In the genomic region with DNA sequence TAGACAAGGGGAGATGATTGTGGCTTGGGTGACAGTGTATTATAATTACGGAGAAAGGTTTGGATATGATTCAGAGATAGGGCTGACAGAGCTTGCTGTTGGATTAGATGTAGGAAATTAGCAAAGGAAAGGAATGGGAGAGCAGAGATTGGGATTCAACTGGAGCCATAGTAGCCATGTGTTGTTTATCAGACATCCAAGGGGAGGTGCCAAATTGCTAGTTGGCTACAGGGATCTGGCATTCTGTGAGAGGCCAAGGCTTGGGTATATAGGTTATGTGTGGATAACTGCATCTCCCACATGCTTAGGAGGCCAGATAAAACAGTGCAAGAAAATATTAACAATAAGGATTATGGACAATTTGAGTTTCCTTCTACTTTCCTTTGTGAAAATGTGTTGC, we compare ENCODE assay signal across 26 cellular contexts. TPM values are rescaled to one million over a fixed set of nuclear protein-coding genes. Genes with fewer than 3 reads are reported as not detected.
DNase-seq lines count a peak whose midpoint lies in the region; ATAC-seq and TF ChIP-seq lines count a peak whose summit lies in the region.
"Had no signal": no experiment of that assay in that cellular context is flagged by ENCODE, and none has a peak within 500 bp of the region (broad histone marks: within the 10 kb centered on the region; RNA-seq: fewer than 3 reads in every experiment).

No MANE protein-coding gene starts in this region.

- no peaks in the 10 kb centered on the region for H3K27me3 ChIP-seq in GM23338 (ENCODE audit: insufficient read depth)
- H3K27me3 ChIP-seq: heart right ventricle, SJSA1, upper lobe of right lung had no signal

- H4K20me1 ChIP-seq in GM23338 (replicated peaks; ENCODE audit: insufficient read depth): no peaks in the 10 kb centered on the region

- no peak overlapping the region for H3K4me3 ChIP-seq in GM23338
- H3K4me3 ChIP-seq: heart right ventricle, lung, SJSA1, upper lobe of right lung had no signal

- no peak for DNase-seq in activated naive CD4-positive, alpha-beta T cell treated with anti-CD3 and anti-CD28 coated beads, Interleukin-2, amount 50 U/mL, for 72 hours (ENCODE audit: low spot score in 2 of 2)
- DNase-seq in activated naive CD4-positive, alpha-beta T cell treated with anti-CD3 and anti-CD28 coated beads, Interleukin-2, amount 10 ng/mL, durations not matched to agents 7 days and 5 days: no peak
- DNase-seq in GM23338 (ENCODE audit: low spot score) (no peak), caudate nucleus (lab: John Stamatoyannopoulos, UW) (no peak), natural killer cell (no peak), SW 1271 (lab: John Stamatoyannopoulos, UW) (no peak), NCI-H1436 (lab: John Stamatoyannopoulos, UW) (no peak)
- DNase-seq: ACHN; activated CD4-positive, alpha-beta T cell treated with anti-CD3 and anti-CD28 coated beads for 4 hours; activated CD8-positive, alpha-beta memory T cell treated with anti-CD3 and anti-CD28 coated beads, Interleukin-2, amount 50 U/mL, for 48 hours; Calu3; DND-41; HCEC 1CT; heart right ventricle; NCI-H1092 treated with DMSO at 0.1 percent for 48 hours; NCI-H1930; NCI-H2227 treated with DMSO at 0.1 percent for 48 hours; posterior cingulate gyrus; stimulated activated CD4-positive, alpha-beta T cell treated with anti-CD3 and anti-CD28 coated beads, Interleukin-4, amount 100 ng/mL, for 24 hours; stimulated activated naive B cell treated with anti-CD40 and anti-IgM and Interleukin-4, amounts not matched to agents 10 μg/mL and 1 μg/mL and 100 μg/mL, for 72 hours; upper lobe of right lung had no signal

- no peak overlapping the region for H2AFZ ChIP-seq in GM23338

- H3K9me2 ChIP-seq in GM23338 (ENCODE audit: insufficient read depth): no peaks in the 10 kb centered on the region

- no peaks in the 10 kb centered on the region for H3F3A ChIP-seq in GM23338 (replicated peaks; ENCODE audit: low read depth)

- H3K4me1 ChIP-seq in GM23338 (ENCODE audit: insufficient read depth): no peaks in the 10 kb centered on the region
- H3K4me1 ChIP-seq: SJSA1 had no signal

- H3K27ac ChIP-seq in GM23338 (ENCODE audit: low read depth) (no peak overlapping the region), caudate nucleus (ENCODE audit: low read depth, low read length) (peak overlapping the region; percentile 66)
- H3K27ac ChIP-seq: heart right ventricle, SJSA1, upper lobe of right lung had no signal

- no peak overlapping the region for H3K4me3 Mint-ChIP-seq in activated naive CD4-positive, alpha-beta T cell treated with anti-CD3 and anti-CD28 coated beads, Interleukin-2, amount 10 ng/mL, durations not matched to agents 7 days and 5 days
- H3K4me3 Mint-ChIP-seq in GM23338 (no peak overlapping the region), natural killer cell (no peak overlapping the region)
- H3K4me3 Mint-ChIP-seq: IgD-negative memory B cell; stimulated activated naive B cell treated with anti-CD40 and anti-IgM and Interleukin-4, amounts not matched to agents 10 μg/mL and 1 μg/mL and 100 μg/mL, for 72 hours had no signal

- no peaks in the 10 kb centered on the region for H3K79me2 ChIP-seq in GM23338 (replicated peaks; ENCODE audit: insufficient read depth)

- H3K36me3 ChIP-seq in GM23338 (ENCODE audit: insufficient read depth): peaks cover 4% of the 10 kb centered on the region; the same call in 1 of the 2 replicates

- CTCF ChIA-PET in activated naive CD4-positive, alpha-beta T cell treated with anti-CD3 and anti-CD28 coated beads, Interleukin-2, amount 10 ng/mL, durations not matched to agents 7 days and 5 days (lab: Charles Lee): no interaction called here

- TF ChIP-seq CTCF in GM23338 (conservative IDR thresholded peaks at IDR 0.05; ENCODE audit: low read depth in 2 of 2): no peak
- TF ChIP-seq CTCF in natural killer cell (IDR thresholded peaks at IDR 0.05): no peak

- no peaks in the 10 kb centered on the region for H3K9me3 Mint-ChIP-seq in activated naive CD4-positive, alpha-beta T cell treated with anti-CD3 and anti-CD28 coated beads, Interleukin-2, amount 50 U/mL, for 72 hours
- no peaks in the 10 kb centered on the region for H3K9me3 Mint-ChIP-seq in activated naive CD4-positive, alpha-beta T cell treated with anti-CD3 and anti-CD28 coated beads, Interleukin-2, amount 10 ng/mL, durations not matched to agents 7 days and 5 days
- H3K9me3 Mint-ChIP-seq in GM23338 (no peaks in the 10 kb centered on the region), natural killer cell (no peaks in the 10 kb centered on the region)
- H3K9me3 Mint-ChIP-seq: IgD-negative memory B cell; stimulated activated naive B cell treated with anti-CD40 and anti-IgM and Interleukin-4, amounts not matched to agents 10 μg/mL and 1 μg/mL and 100 μg/mL, for 72 hours had no signal

- no peak for ATAC-seq in activated naive CD4-positive, alpha-beta T cell treated with anti-CD3 and anti-CD28 coated beads, Interleukin-2, amount 50 U/mL, for 72 hours
- no peak for ATAC-seq in GM23338
- ATAC-seq in natural killer cell: no peak
- ATAC-seq in GM21786 (IDR thresholded peaks at IDR 0.05; ENCODE audit: unreplicated experiment): no peak
- ATAC-seq: sciatic nerve; stimulated activated naive B cell treated with anti-CD40 and anti-IgM and Interleukin-4, amounts not matched to agents 10 μg/mL and 1 μg/mL and 100 μg/mL, for 72 hours; upper lobe of right lung had no signal

- peaks cover 43 to 53% of the 10 kb centered on the region in 2 donors for H3K36me3 Mint-ChIP-seq in activated naive CD4-positive, alpha-beta T cell treated with anti-CD3 and anti-CD28 coated beads, Interleukin-2, amount 50 U/mL, for 72 hours
- H3K36me3 Mint-ChIP-seq in activated naive CD4-positive, alpha-beta T cell treated with anti-CD3 and anti-CD28 coated beads, Interleukin-2, amount 10 ng/mL, durations not matched to agents 7 days and 5 days: peaks cover 72% of the 10 kb centered on the region
- H3K36me3 Mint-ChIP-seq in GM23338 (ENCODE audit: low read depth) (no peaks in the 10 kb centered on the region), natural killer cell (peaks cover 25% of the 10 kb centered on the region)

- no peaks in the 10 kb centered on the region for H3K27me3 Mint-ChIP-seq in activated naive CD4-positive, alpha-beta T cell treated with anti-CD3 and anti-CD28 coated beads, Interleukin-2, amount 10 ng/mL, durations not matched to agents 7 days and 5 days
- H3K27me3 Mint-ChIP-seq in GM23338 (ENCODE audit: insufficient read depth, low read depth, poor library complexity): peaks cover 1% of the 10 kb centered on the region
- H3K27me3 Mint-ChIP-seq in natural killer cell (ENCODE audit: low read depth in 2 of 2): no peaks in the 10 kb centered on the region
- H3K27me3 Mint-ChIP-seq: IgD-negative memory B cell; stimulated activated naive B cell treated with anti-CD40 and anti-IgM and Interleukin-4, amounts not matched to agents 10 μg/mL and 1 μg/mL and 100 μg/mL, for 72 hours had no signal

- peaks cover 16% of the 10 kb centered on the region for H3K4me1 Mint-ChIP-seq in activated naive CD4-positive, alpha-beta T cell treated with anti-CD3 and anti-CD28 coated beads, Interleukin-2, amount 10 ng/mL, durations not matched to agents 7 days and 5 days
- H3K4me1 Mint-ChIP-seq in GM23338 (peaks cover 12% of the 10 kb centered on the region), natural killer cell (peaks cover 31 to 36% of the 10 kb centered on the region in 2 donors)

- H3K27ac Mint-ChIP-seq in activated naive CD4-positive, alpha-beta T cell treated with anti-CD3 and anti-CD28 coated beads, Interleukin-2, amount 50 U/mL, for 72 hours: peak overlapping the region; percentile 19 to 84
- H3K27ac Mint-ChIP-seq in activated naive CD4-positive, alpha-beta T cell treated with anti-CD3 and anti-CD28 coated beads, Interleukin-2, amount 10 ng/mL, durations not matched to agents 7 days and 5 days: no peak overlapping the region
- H3K27ac Mint-ChIP-seq in GM23338: peak overlapping the region; percentile 4; the same call in 1 of the 2 replicates
- peak overlapping the region; percentile 11 to 28 for H3K27ac Mint-ChIP-seq in natural killer cell
- H3K27ac Mint-ChIP-seq: IgD-negative memory B cell; stimulated activated naive B cell treated with anti-CD40 and anti-IgM and Interleukin-4, amounts not matched to agents 10 μg/mL and 1 μg/mL and 100 μg/mL, for 72 hours had no signal

- intact Hi-C loops in natural killer cell (cut with micrococcal nuclease): no loop called here

- no peak overlapping the region for H3K4me2 ChIP-seq in GM23338

TF ChIP-seq in GM23338, 12 proteins besides CTCF, POLR2A, EP300 and RAD21 (continues in another document):
- TF ChIP-seq ZNF331 (CRISPR knock-in tag; IDR thresholded peaks at IDR 0.05; ENCODE audit: low read depth): no peak

RNA-seq across cellular contexts. Expression of gene CSGALNACT2, which starts 34.9 kb away (rescaled TPM):
- total RNA-seq in activated naive CD4-positive, alpha-beta T cell treated with anti-CD3 and anti-CD28 coated beads, Interleukin-2, amount 50 U/mL, for 72 hours: 10 to 100 TPM; 28.7 to 38.8 TPM
- total RNA-seq in GM23338 (2014; rRNA removed; shearing (Covaris generic)): 3.7 and 4.6 TPM in 2 replicates
- 2.4 and 3.0 TPM in 2 replicates for polyA plus RNA-seq in GM23338 (2016; fragmentation: Nextera tagmentation; extraction: Ambion mirVana)
- 10 to 100 TPM; 49.9 to 57.4 (median 52.8) TPM for total RNA-seq in natural killer cell
